In genomic region chr6:87789198-87789899, GRCh38 we compare ENCODE assay signal across 2 cellular contexts.
TF ChIP-seq lines count a peak whose summit lies in the region.

No MANE protein-coding gene starts in this region.

TF ChIP-seq in K562, 482 proteins besides CTCF, POLR2A, EP300 and RAD21 (continued from another document):
- peak; percentile 46; the same call in 1 of the 2 replicates for TF ChIP-seq ATF3 (IDR thresholded peaks at IDR 0.05)
- TF ChIP-seq ATF3 (CRISPR knock-in tag; conservative IDR thresholded peaks at IDR 0.05) = no peak
- no peak for TF ChIP-seq MEF2D (tag; conservative IDR thresholded peaks at IDR 0.05; ENCODE audit: low read depth)
- no peak for TF ChIP-seq RBM34 (IDR thresholded peaks at IDR 0.05; ENCODE audit: borderline replicate concordance, insufficient read depth, low read length)
- no peak for TF ChIP-seq ZC3H11A (IDR thresholded peaks at IDR 0.05; ENCODE audit: low read depth, low read length)
- TF ChIP-seq ILK (tag; IDR thresholded peaks at IDR 0.05; ENCODE audit: borderline replicate concordance, low read depth) = no peak
- 0 out of 2 replicates have a peak, but pooled peaks have one; percentile 7 for TF ChIP-seq NFE2 (IDR thresholded peaks at IDR 0.05; ENCODE audit: low read depth)
- TF ChIP-seq SREBF1 (IDR thresholded peaks at IDR 0.05; ENCODE audit: borderline replicate concordance, low read depth, low read length) = no peak
- peak in 1 of 2 experiments; percentile 73; a peak in 1 of 4 replicates for TF ChIP-seq TRIM24 (IDR thresholded peaks at IDR 0.05)
- no peak for TF ChIP-seq CEBPG (CRISPR knock-in tag; IDR thresholded peaks at IDR 0.05)
- TF ChIP-seq CEBPG (tag; conservative IDR thresholded peaks at IDR 0.05 in 1 of 2, IDR thresholded peaks at IDR 0.05 in 1 of 2) = peak; percentile 87
- TF ChIP-seq BACH1 (tag; IDR thresholded peaks at IDR 0.05) = peak; percentile 35; the same call in 1 of the 2 replicates
- no peak for TF ChIP-seq FOXJ2 (tag; IDR thresholded peaks at IDR 0.05)
- TF ChIP-seq MAFK (IDR thresholded peaks at IDR 0.05; ENCODE audit: low read length) = peak; percentile 35; the same call in 1 of the 2 replicates
- 0 out of 2 replicates have a peak, but pooled peaks have one; percentile 42 for TF ChIP-seq JUN (IDR thresholded peaks at IDR 0.05; ENCODE audit: borderline replicate concordance, low read depth, low read length)
- TF ChIP-seq JUN (CRISPR knock-in tag; IDR thresholded peaks at IDR 0.05; ENCODE audit: borderline replicate concordance) = no peak
- TF ChIP-seq ZFP36 (IDR thresholded peaks at IDR 0.05; ENCODE audit: low read depth, low read length, partially characterized antibody) = peak; percentile 7

TF ChIP-seq in liver, 16 proteins besides CTCF, POLR2A, EP300 and RAD21 (continued from another document):
- no peak for TF ChIP-seq REST (IDR thresholded peaks at IDR 0.05)
- no peak for TF ChIP-seq FOXA1 (IDR thresholded peaks at IDR 0.05)
- peak; percentile 70 to 91 for TF ChIP-seq JUND (IDR thresholded peaks at IDR 0.05)
- TF ChIP-seq HNF4A (conservative IDR thresholded peaks at IDR 0.05) = peak; percentile 26 to 57
